ENCODE assay signal across 28 cellular contexts in genomic region chr6:130043344-130043743, GRCh38.
"Had no signal": no experiment of that assay in that cellular context is flagged by ENCODE, and none has a peak within 500 bp of the region (broad histone marks: within the 10 kb centered on the region; RNA-seq: fewer than 3 reads in every experiment).

No MANE protein-coding gene starts in this region.

- H3K27me3 Mint-ChIP-seq: dendritic cell treated with granulocyte-macrophage colony-stimulating factor and Interleukin-4, amounts not matched to agents 40 ng/mL and 50 ng/mL, for 4 days; memory B cell; naive B cell; natural killer cell treated with Interleukin-12 subunit alpha and Interleukin-12 subunit beta and Interleukin-15 and Interleukin-18, amount 100 ng/mL, for 72 hours; progenitor cell of endocrine pancreas had no signal

- H2AFZ ChIP-seq: parathyroid adenoma had no signal

- H3K27ac Mint-ChIP-seq: dendritic cell treated with granulocyte-macrophage colony-stimulating factor and Interleukin-4, amounts not matched to agents 40 ng/mL and 50 ng/mL, for 4 days; endodermal cell; memory B cell; mesothelial cell of epicardium; naive B cell; natural killer cell treated with Interleukin-12 subunit alpha and Interleukin-12 subunit beta and Interleukin-15 and Interleukin-18, amount 100 ng/mL, for 72 hours; progenitor cell of endocrine pancreas; stimulated activated effector memory CD8-positive, alpha-beta T cell treated with anti-CD3 and anti-CD28 coated beads, Interleukin-12 subunit alpha, Interleukin-12 subunit beta, amount 100 ng/mL, for 72 hours had no signal

- H3K27me3 ChIP-seq: colonic mucosa, gastrocnemius medialis, stomach, thyroid gland had no signal

- H3K36me3 ChIP-seq: colonic mucosa, gastrocnemius medialis, left ventricle myocardium inferior, thyroid gland had no signal

- H3K4me1 ChIP-seq: colonic mucosa, gastrocnemius medialis, left ventricle myocardium inferior, parathyroid adenoma, thyroid gland had no signal

- ATAC-seq: esophagus mucosa; gastrocnemius medialis; left cardiac atrium; mucosa of descending colon; natural killer cell treated with Interleukin-12 subunit alpha and Interleukin-12 subunit beta and Interleukin-15 and Interleukin-18, amount 100 ng/mL, for 72 hours; sciatic nerve; stimulated activated effector memory CD8-positive, alpha-beta T cell treated with anti-CD3 and anti-CD28 coated beads, Interleukin-12 subunit alpha, Interleukin-12 subunit beta, amount 100 ng/mL, for 72 hours had no signal

- H3K9ac ChIP-seq: parathyroid adenoma had no signal

- H3K4me3 ChIP-seq: colonic mucosa, gastrocnemius medialis, left ventricle myocardium inferior, lung, mucosa of descending colon, stomach, thyroid gland had no signal

- FAIRE-seq: islet of Langerhans had no signal

- H3K27ac ChIP-seq: colonic mucosa, epithelial cell of prostate, gastrocnemius medialis, left ventricle myocardium inferior, parathyroid adenoma, stomach, thyroid gland had no signal

- DNase-seq: colonic mucosa; effector CD8-positive, alpha-beta T cell; endodermal cell; foreskin fibroblast; gastrocnemius medialis; head of caudate nucleus; left cardiac atrium; left ventricle myocardium inferior; mucosa of descending colon; naive B cell; stimulated activated CD4-positive, alpha-beta T cell treated with anti-CD3 and anti-CD28 coated beads, Interleukin-2, amount 100 ng/mL, for 24 hours; stimulated activated CD4-positive, alpha-beta T cell treated with anti-CD3 and anti-CD28 coated beads, Interleukin-4, amount 100 ng/mL, for 24 hours; stimulated activated naive CD4-positive, alpha-beta T cell treated with Interleukin-2 at 50 U/mL for 16 hours; stomach; thyroid gland had no signal

- H3K9me3 ChIP-seq: colonic mucosa, gastrocnemius medialis, left ventricle myocardium inferior, mucosa of descending colon, stomach, thyroid gland had no signal

- H3K9me3 Mint-ChIP-seq: dendritic cell treated with granulocyte-macrophage colony-stimulating factor and Interleukin-4, amounts not matched to agents 40 ng/mL and 50 ng/mL, for 4 days; endodermal cell; memory B cell; naive B cell; natural killer cell treated with Interleukin-12 subunit alpha and Interleukin-12 subunit beta and Interleukin-15 and Interleukin-18, amount 100 ng/mL, for 72 hours; neural crest cell; stimulated activated effector memory CD8-positive, alpha-beta T cell treated with anti-CD3 and anti-CD28 coated beads, Interleukin-12 subunit alpha, Interleukin-12 subunit beta, amount 100 ng/mL, for 72 hours had no signal

- H3K4me3 Mint-ChIP-seq: dendritic cell treated with granulocyte-macrophage colony-stimulating factor and Interleukin-4, amounts not matched to agents 40 ng/mL and 50 ng/mL, for 4 days; endodermal cell; memory B cell; mesothelial cell of epicardium; naive B cell; natural killer cell treated with Interleukin-12 subunit alpha and Interleukin-12 subunit beta and Interleukin-15 and Interleukin-18, amount 100 ng/mL, for 72 hours; neural crest cell; stimulated activated effector memory CD8-positive, alpha-beta T cell treated with anti-CD3 and anti-CD28 coated beads, Interleukin-12 subunit alpha, Interleukin-12 subunit beta, amount 100 ng/mL, for 72 hours had no signal
